8 cellular contexts compared by ENCODE assay signal in the genomic region with DNA sequence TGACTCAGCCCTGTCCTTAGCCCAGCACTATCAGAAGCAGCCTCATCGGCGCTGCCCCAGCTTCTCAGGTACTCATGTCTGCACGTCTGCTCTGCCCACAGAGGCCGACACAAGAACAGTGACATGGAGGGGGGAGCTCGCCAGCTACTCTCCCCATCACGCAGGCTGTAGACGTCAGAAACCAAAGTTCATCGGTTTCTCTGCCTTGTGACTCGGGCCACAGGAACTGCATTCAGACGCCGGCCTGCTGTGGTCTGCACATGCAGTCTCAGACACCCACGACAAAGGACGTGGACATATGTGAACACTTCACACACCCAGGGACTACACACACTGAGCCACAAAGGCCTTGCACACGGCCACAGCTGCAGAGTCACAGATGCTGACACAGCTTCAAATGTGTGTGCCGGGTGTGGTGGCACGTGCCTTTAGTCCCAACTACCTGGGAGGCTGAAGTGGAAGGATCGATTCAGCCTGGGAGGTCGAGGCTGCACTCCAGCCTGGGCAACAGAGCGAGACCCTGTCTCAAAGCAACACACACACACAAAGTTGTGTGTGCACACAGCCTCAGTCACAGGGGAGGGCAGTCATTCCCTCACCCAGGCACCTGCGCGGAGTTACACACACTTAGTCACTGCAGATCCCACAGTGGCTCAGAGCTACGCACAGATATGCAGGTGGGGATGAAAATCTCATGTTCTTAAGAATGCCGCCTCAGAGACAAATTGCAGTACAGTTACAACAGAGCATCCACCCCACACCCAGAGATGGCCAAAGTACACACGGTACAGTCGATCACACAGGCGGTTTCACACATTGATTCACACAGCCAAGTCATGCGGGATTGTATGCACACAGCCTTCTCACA.
DNase-seq lines count a peak whose midpoint lies in the region; ATAC-seq lines count a peak whose summit lies in the region.

No MANE protein-coding gene starts in this region.

- H3K36me3 Mint-ChIP-seq in memory B cell, result peaks cover 4% of the 10 kb centered on the region

- no peaks in the 10 kb centered on the region for H3K27me3 Mint-ChIP-seq in memory B cell

- DNase-seq in GF-D8 (lab: John Stamatoyannopoulos, UW) (peak; percentile 57), HUDEP-2 (lab: John Stamatoyannopoulos, UW; ENCODE audit: unreplicated experiment in 76 of 76) (peak in 74 of 76 experiments; percentile 52 to 94 (median 83)), cerebellar cortex (ENCODE audit: low spot score) (peak; percentile 62), memory B cell (ENCODE audit: low spot score in 2 of 2) (peak; percentile 64 to 65), D341Med (ENCODE audit: low spot score) (no peak), NCI-H2081 (lab: John Stamatoyannopoulos, UW) (no peak)
- peak; percentile 76 to 77 for DNase-seq in stimulated activated CD8-positive, alpha-beta memory T cell treated with anti-CD3 and anti-CD28 coated beads, Interleukin-2, amount 100 ng/mL, for 1 hour (ENCODE audit: low read depth in 2 of 2)

- ATAC-seq in activated CD4-positive, CD25-positive, alpha-beta regulatory T cell treated with anti-CD3 and anti-CD28 coated beads, Interleukin-2, amount 50 U/mL, for 24 hours, result peak; percentile 67
- peak; percentile 21 for ATAC-seq in memory B cell (ENCODE audit: low read depth)

- H3K9me3 Mint-ChIP-seq in memory B cell, result no peaks in the 10 kb centered on the region

- peak overlapping the region; percentile 96 for H3K4me3 Mint-ChIP-seq in memory B cell

- peak overlapping the region; percentile 96 for H3K27ac Mint-ChIP-seq in memory B cell

- H3K4me1 Mint-ChIP-seq in memory B cell, result peaks cover 51% of the 10 kb centered on the region

Comparison
In these comparisons a context has a peak if more than half of its experiments do, and no peak if none do; other contexts are left out.
1. DNase-seq: peak in GF-D8 (single experiment), HUDEP-2 (74 of 76), cerebellar cortex (single experiment), memory B cell (2 of 2) and stimulated activated CD8-positive, alpha-beta memory T cell treated with anti-CD3 and anti-CD28 coated beads, Interleukin-2, amount 100 ng/mL, for 1 hour (2 of 2); none in D341Med (single experiment) and NCI-H2081 (0 of 2).